In genomic region chr2:37854676-37855282, GRCh38 we compare ENCODE assay signal across 1 cellular context.
TF ChIP-seq lines count a peak whose summit lies in the region.

No MANE protein-coding gene starts in this region.

TF ChIP-seq in K562, 482 proteins besides CTCF, POLR2A, EP300 and RAD21 (continued from another document):
- TF ChIP-seq, protein P1, sequence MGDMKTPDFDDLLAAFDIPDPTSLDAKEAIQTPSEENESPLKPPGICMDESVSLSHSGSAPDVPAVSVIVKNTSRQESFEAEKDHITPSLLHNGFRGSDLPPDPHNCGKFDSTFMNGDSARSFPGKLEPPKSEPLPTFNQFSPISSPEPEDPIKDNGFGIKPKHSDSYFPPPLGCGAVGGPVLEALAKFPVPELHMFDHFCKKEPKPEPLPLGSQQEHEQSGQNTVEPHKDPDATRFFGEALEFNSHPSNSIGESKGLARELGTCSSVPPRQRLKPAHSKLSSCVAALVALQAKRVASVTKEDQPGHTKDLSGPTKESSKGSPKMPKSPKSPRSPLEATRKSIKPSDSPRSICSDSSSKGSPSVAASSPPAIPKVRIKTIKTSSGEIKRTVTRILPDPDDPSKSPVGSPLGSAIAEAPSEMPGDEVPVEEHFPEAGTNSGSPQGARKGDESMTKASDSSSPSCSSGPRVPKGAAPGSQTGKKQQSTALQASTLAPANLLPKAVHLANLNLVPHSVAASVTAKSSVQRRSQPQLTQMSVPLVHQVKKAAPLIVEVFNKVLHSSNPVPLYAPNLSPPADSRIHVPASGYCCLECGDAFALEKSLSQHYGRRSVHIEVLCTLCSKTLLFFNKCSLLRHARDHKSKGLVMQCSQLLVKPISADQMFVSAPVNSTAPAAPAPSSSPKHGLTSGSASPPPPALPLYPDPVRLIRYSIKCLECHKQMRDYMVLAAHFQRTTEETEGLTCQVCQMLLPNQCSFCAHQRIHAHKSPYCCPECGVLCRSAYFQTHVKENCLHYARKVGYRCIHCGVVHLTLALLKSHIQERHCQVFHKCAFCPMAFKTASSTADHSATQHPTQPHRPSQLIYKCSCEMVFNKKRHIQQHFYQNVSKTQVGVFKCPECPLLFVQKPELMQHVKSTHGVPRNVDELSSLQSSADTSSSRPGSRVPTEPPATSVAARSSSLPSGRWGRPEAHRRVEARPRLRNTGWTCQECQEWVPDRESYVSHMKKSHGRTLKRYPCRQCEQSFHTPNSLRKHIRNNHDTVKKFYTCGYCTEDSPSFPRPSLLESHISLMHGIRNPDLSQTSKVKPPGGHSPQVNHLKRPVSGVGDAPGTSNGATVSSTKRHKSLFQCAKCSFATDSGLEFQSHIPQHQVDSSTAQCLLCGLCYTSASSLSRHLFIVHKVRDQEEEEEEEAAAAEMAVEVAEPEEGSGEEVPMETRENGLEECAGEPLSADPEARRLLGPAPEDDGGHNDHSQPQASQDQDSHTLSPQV (IDR thresholded peaks at IDR 0.05) = no peak
- TF ChIP-seq E2F8 (IDR thresholded peaks at IDR 0.05; ENCODE audit: low read depth, partially characterized antibody) = no peak
- TF ChIP-seq, protein P2, sequence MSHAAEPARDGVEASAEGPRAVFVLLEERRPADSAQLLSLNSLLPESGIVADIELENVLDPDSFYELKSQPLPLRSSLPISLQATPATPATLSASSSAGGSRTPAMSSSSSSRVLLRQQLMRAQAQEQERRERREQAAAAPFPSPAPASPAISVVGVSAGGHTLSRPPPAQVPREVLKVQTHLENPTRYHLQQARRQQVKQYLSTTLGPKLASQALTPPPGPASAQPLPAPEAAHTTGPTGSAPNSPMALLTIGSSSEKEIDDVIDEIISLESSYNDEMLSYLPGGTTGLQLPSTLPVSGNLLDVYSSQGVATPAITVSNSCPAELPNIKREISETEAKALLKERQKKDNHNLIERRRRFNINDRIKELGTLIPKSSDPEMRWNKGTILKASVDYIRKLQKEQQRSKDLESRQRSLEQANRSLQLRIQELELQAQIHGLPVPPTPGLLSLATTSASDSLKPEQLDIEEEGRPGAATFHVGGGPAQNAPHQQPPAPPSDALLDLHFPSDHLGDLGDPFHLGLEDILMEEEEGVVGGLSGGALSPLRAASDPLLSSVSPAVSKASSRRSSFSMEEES (CRISPR knock-in tag; IDR thresholded peaks at IDR 0.05) = peak; percentile 60
TF ChIP-seq in K562: peak in this region for 1.
